8 cellular contexts compared by ENCODE assay signal in genomic region chr19:2488405-2488941, GRCh38. TPM values are rescaled to one million over a fixed set of nuclear protein-coding genes. Genes with fewer than 3 reads are reported as not detected.
DNase-seq lines count a peak whose midpoint lies in the region; ATAC-seq and TF ChIP-seq lines count a peak whose summit lies in the region.

No MANE protein-coding gene starts in this region.

- no peaks in the 10 kb centered on the region for H3K27me3 ChIP-seq in osteoblast (ENCODE audit: insufficient read depth, low read length)

- peaks cover 3% of the 10 kb centered on the region for H3K9me3 ChIP-seq in osteoblast (ENCODE audit: low read depth, low read length)

- H4K20me1 ChIP-seq in osteoblast (ENCODE audit: insufficient read depth, low read length) = no peaks in the 10 kb centered on the region

- H2AFZ ChIP-seq in osteoblast (ENCODE audit: low read length) = peak overlapping the region; percentile 65

- TF ChIP-seq POLR2A in NB4 (IDR thresholded peaks at IDR 0.05; ENCODE audit: extremely low read depth, insufficient read length) = no peak

- TF ChIP-seq CTCF in AG09309 (IDR thresholded peaks at IDR 0.05; ENCODE audit: control insufficient read depth, insufficient read depth, low read depth, low read length, missing control alignments) = no peak
- no peak for TF ChIP-seq CTCF in NB4 (IDR thresholded peaks at IDR 0.05; ENCODE audit: low read depth, low read length)
- TF ChIP-seq CTCF in fibroblast of mammary gland (conservative IDR thresholded peaks at IDR 0.05; ENCODE audit: control insufficient read depth, insufficient read depth, low read depth, low read length) = no peak
- TF ChIP-seq CTCF in osteoblast (IDR thresholded peaks at IDR 0.05; ENCODE audit: extremely low read depth, low read depth, low read length) = no peak

- peak overlapping the region; percentile 67 for H3K4me2 ChIP-seq in osteoblast (ENCODE audit: insufficient read depth, low read length)

- H3K4me1 ChIP-seq in osteoblast (ENCODE audit: insufficient read depth, low read length) = peaks cover 18% of the 10 kb centered on the region

- no peaks in the 10 kb centered on the region for H3K79me2 ChIP-seq in osteoblast (ENCODE audit: insufficient read depth, low read length)

- H3K4me3 ChIP-seq in AG09309 (ENCODE audit: control insufficient read depth, low read depth, low read length) = peak overlapping the region; percentile 24
- H3K4me3 ChIP-seq in NB4 (ENCODE audit: low read depth, low read length) = no peak overlapping the region
- peak overlapping the region; percentile 3 for H3K4me3 ChIP-seq in fibroblast of mammary gland (ENCODE audit: control insufficient read depth, low read depth, low read length)
- peak overlapping the region; percentile 58 for H3K4me3 ChIP-seq in osteoblast (ENCODE audit: insufficient read depth, low read length)

- DNase-seq in AG09309 (ENCODE audit: low read depth) (no peak), NB4 (ENCODE audit: low read depth) (peak; percentile 15), fibroblast of mammary gland (ENCODE audit: low read depth) (no peak), osteoblast (ENCODE audit: insufficient read length, low spot score, missing footprints) (no peak), SHP77 treated with DMSO at 0.1 percent for 48 hours (lab: John Stamatoyannopoulos, UW) (no peak), NCI-H146 (lab: John Stamatoyannopoulos, UW) (no peak), NCI-H2227 treated with DMSO at 0.1 percent for 48 hours (lab: John Stamatoyannopoulos, UW) (no peak)

- ATAC-seq in GM18520 (IDR thresholded peaks at IDR 0.05; ENCODE audit: unreplicated experiment) = no peak

- no peak overlapping the region for H3K27ac ChIP-seq in osteoblast (ENCODE audit: low read depth, low read length)

- no peaks in the 10 kb centered on the region for H3K36me3 ChIP-seq in osteoblast (ENCODE audit: insufficient read depth, low read length)

RNA-seq across cellular contexts. Expression of gene GADD45B, which starts 12.5 kb away (rescaled TPM):
- total RNA-seq in osteoblast = 41.8 and 46.3 TPM in 2 replicates

RNA-seq across cellular contexts. Expression of gene LMNB2, which starts 31.7 kb away (rescaled TPM):
- total RNA-seq in osteoblast = 24.2 and 24.6 TPM in 2 replicates
